ENCODE assay signal across 8 cellular contexts in the genomic region with DNA sequence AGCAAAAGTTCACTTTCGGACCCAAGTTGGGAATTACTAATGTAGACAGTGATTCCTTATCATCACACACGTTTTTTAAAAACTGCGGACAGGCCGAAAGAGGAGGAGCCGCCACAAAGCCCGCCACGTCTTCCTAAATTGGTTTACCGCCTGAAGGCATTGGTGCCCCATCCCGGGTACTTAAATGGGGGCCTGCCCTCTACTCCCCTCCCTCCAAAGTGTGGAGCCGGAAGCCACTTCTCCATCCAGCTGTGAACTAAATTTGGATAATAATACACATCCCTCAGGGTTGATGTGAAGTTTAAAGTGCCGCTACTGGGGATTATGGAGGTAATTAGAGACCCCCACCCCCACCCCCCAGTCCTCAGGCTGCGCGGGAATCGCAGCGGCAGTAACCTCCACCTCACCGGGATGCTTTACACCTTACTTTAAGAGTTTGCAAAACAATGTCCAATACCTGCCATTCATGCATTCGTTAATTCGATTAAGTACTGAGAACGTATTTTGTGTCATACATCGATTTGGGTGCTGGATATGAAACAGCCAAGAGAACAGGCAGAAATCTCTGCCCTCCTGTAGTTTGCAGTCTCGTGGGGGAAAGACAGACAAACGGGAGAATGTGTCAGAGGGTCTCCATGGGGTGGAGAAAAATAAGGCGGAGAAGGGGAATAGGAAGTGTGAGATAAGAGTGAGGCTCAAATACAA. TPM values are rescaled to one million over a fixed set of nuclear protein-coding genes. Genes with fewer than 3 reads are reported as not detected.
DNase-seq lines count a peak whose midpoint lies in the region; ATAC-seq and TF ChIP-seq lines count a peak whose summit lies in the region.

No MANE protein-coding gene starts in this region.

- no peaks in the 10 kb centered on the region for H3K9me3 ChIP-seq in testis

- intact Hi-C loops in testis (cut with DNase I; ENCODE audit: low total_unique reads): no loop called here

- H3K4me3 ChIP-seq in testis: peak overlapping the region; percentile 84 to 89

- H3K9me3 Mint-ChIP-seq in activated CD8-positive, alpha-beta memory T cell treated with anti-CD3 and anti-CD28 coated beads, Interleukin-2, amount 10 ng/mL, durations not matched to agents 7 days and 5 days (ENCODE audit: low read depth): no peaks in the 10 kb centered on the region
- no peaks in the 10 kb centered on the region for H3K9me3 Mint-ChIP-seq in activated T-helper 17 cell treated with anti-CD3 and anti-CD28 coated beads, Interleukin-2, amount 50 U/mL, for 72 hours

- H3K36me3 ChIP-seq in testis (ENCODE audit: low read depth, missing control alignments): no peaks in the 10 kb centered on the region

- no peak for DNase-seq in activated CD8-positive, alpha-beta memory T cell treated with anti-CD3 and anti-CD28 coated beads, Interleukin-2, amount 10 ng/mL, durations not matched to agents 7 days and 5 days
- DNase-seq in activated CD8-positive, alpha-beta memory T cell treated with anti-CD3 and anti-CD28 coated beads for 24 hours: no peak
- DNase-seq in islet precursor cell (peak; percentile 52), testis (no peak), medulla oblongata (ENCODE audit: extremely low spot score) (no peak)

- CTCF ChIA-PET in activated CD8-positive, alpha-beta memory T cell treated with anti-CD3 and anti-CD28 coated beads, Interleukin-2, amount 10 ng/mL, durations not matched to agents 7 days and 5 days (lab: Charles Lee): interaction anchor here (1.3 to 4.9 kb wide), 2 partner anchors 25 to 496 kb away, joined by 3 to 22 read pairs; no protein-coding TSS in a partner anchor

- H3K27ac ChIP-seq in testis: peak overlapping the region; percentile 87 to 90

- peak overlapping the region; percentile 79 for H3K4me3 Mint-ChIP-seq in activated CD8-positive, alpha-beta memory T cell treated with anti-CD3 and anti-CD28 coated beads, Interleukin-2, amount 10 ng/mL, durations not matched to agents 7 days and 5 days
- H3K4me3 Mint-ChIP-seq in activated T-helper 17 cell treated with anti-CD3 and anti-CD28 coated beads, Interleukin-2, amount 50 U/mL, for 72 hours: peak overlapping the region; percentile 89

- peaks cover 24% of the 10 kb centered on the region for H3K4me1 ChIP-seq in testis

- no peak for ATAC-seq in activated CD8-positive, alpha-beta memory T cell treated with anti-CD3 and anti-CD28 coated beads, Interleukin-2, amount 10 ng/mL, durations not matched to agents 7 days and 5 days
- ATAC-seq in activated T-helper 17 cell treated with anti-CD3 and anti-CD28 coated beads, Interleukin-2, amount 50 U/mL, for 72 hours (replicated peaks): no peak
- ATAC-seq in GM21529 (IDR thresholded peaks at IDR 0.05; ENCODE audit: unreplicated experiment) (no peak), HG03280 (IDR thresholded peaks at IDR 0.05; ENCODE audit: unreplicated experiment) (no peak)

- peak overlapping the region; percentile 87 for H3K27ac Mint-ChIP-seq in activated CD8-positive, alpha-beta memory T cell treated with anti-CD3 and anti-CD28 coated beads, Interleukin-2, amount 10 ng/mL, durations not matched to agents 7 days and 5 days
- peak overlapping the region; percentile 92 for H3K27ac Mint-ChIP-seq in activated T-helper 17 cell treated with anti-CD3 and anti-CD28 coated beads, Interleukin-2, amount 50 U/mL, for 72 hours

- TF ChIP-seq CTCF in testis (IDR thresholded peaks at IDR 0.05): no peak

- no peaks in the 10 kb centered on the region for H3K27me3 ChIP-seq in testis

- H3K4me1 Mint-ChIP-seq in activated CD8-positive, alpha-beta memory T cell treated with anti-CD3 and anti-CD28 coated beads, Interleukin-2, amount 10 ng/mL, durations not matched to agents 7 days and 5 days: peaks cover 40% of the 10 kb centered on the region
- peaks cover 6% of the 10 kb centered on the region for H3K4me1 Mint-ChIP-seq in activated T-helper 17 cell treated with anti-CD3 and anti-CD28 coated beads, Interleukin-2, amount 50 U/mL, for 72 hours

- peaks cover 12% of the 10 kb centered on the region for H3K27me3 Mint-ChIP-seq in activated CD8-positive, alpha-beta memory T cell treated with anti-CD3 and anti-CD28 coated beads, Interleukin-2, amount 10 ng/mL, durations not matched to agents 7 days and 5 days
- peaks cover under 1% of the 10 kb centered on the region for H3K27me3 Mint-ChIP-seq in activated T-helper 17 cell treated with anti-CD3 and anti-CD28 coated beads, Interleukin-2, amount 50 U/mL, for 72 hours

- H3K36me3 Mint-ChIP-seq in activated CD8-positive, alpha-beta memory T cell treated with anti-CD3 and anti-CD28 coated beads, Interleukin-2, amount 10 ng/mL, durations not matched to agents 7 days and 5 days: peaks cover 5% of the 10 kb centered on the region
- peaks cover 4% of the 10 kb centered on the region for H3K36me3 Mint-ChIP-seq in activated T-helper 17 cell treated with anti-CD3 and anti-CD28 coated beads, Interleukin-2, amount 50 U/mL, for 72 hours (ENCODE audit: low read depth)

- 25 to 30% methylated on average over 21 to 23 of the region's 23 CpGs for WGBS in testis, 2 donors

- TF ChIP-seq POLR2A in testis (IDR thresholded peaks at IDR 0.05): no peak

RNA-seq across cellular contexts. Expression of a gene that starts 1.0 kb away (rescaled TPM):
- 100 to 1,000 TPM; 281 to 327 TPM for total RNA-seq in activated CD8-positive, alpha-beta memory T cell treated with anti-CD3 and anti-CD28 coated beads, Interleukin-2, amount 10 ng/mL, durations not matched to agents 7 days and 5 days
- 100 to 1,000 TPM in 1 of 2 donors, 10 to 100 TPM in 1; 84.8 to 173 TPM for total RNA-seq in activated T-helper 17 cell treated with anti-CD3 and anti-CD28 coated beads, Interleukin-2, amount 50 U/mL, for 72 hours
- 100 to 1,000 TPM; 178 to 191 TPM for total RNA-seq in testis
- polyA plus RNA-seq in testis (ENCODE audit: insufficient read depth, low read depth, low replicate concordance): 92.9 TPM

RNA-seq across cellular contexts. Expression of a gene that starts 47.2 kb away (rescaled TPM):
- total RNA-seq in activated CD8-positive, alpha-beta memory T cell treated with anti-CD3 and anti-CD28 coated beads, Interleukin-2, amount 10 ng/mL, durations not matched to agents 7 days and 5 days: not detected
- not detected for total RNA-seq in activated T-helper 17 cell treated with anti-CD3 and anti-CD28 coated beads, Interleukin-2, amount 50 U/mL, for 72 hours
- not detected for total RNA-seq in testis
- not detected for polyA plus RNA-seq in testis (ENCODE audit: insufficient read depth, low read depth, low replicate concordance)

RNA-seq across cellular contexts. Expression of a gene that starts 52.2 kb away (rescaled TPM):
- not detected for total RNA-seq in activated CD8-positive, alpha-beta memory T cell treated with anti-CD3 and anti-CD28 coated beads, Interleukin-2, amount 10 ng/mL, durations not matched to agents 7 days and 5 days
- total RNA-seq in activated T-helper 17 cell treated with anti-CD3 and anti-CD28 coated beads, Interleukin-2, amount 50 U/mL, for 72 hours: not detected
- under 1 TPM; 0.06 to 0.16 TPM for total RNA-seq in testis
- 1.1 TPM for polyA plus RNA-seq in testis (ENCODE audit: insufficient read depth, low read depth, low replicate concordance)
